28 cellular contexts compared by ENCODE assay signal in the genomic region with DNA sequence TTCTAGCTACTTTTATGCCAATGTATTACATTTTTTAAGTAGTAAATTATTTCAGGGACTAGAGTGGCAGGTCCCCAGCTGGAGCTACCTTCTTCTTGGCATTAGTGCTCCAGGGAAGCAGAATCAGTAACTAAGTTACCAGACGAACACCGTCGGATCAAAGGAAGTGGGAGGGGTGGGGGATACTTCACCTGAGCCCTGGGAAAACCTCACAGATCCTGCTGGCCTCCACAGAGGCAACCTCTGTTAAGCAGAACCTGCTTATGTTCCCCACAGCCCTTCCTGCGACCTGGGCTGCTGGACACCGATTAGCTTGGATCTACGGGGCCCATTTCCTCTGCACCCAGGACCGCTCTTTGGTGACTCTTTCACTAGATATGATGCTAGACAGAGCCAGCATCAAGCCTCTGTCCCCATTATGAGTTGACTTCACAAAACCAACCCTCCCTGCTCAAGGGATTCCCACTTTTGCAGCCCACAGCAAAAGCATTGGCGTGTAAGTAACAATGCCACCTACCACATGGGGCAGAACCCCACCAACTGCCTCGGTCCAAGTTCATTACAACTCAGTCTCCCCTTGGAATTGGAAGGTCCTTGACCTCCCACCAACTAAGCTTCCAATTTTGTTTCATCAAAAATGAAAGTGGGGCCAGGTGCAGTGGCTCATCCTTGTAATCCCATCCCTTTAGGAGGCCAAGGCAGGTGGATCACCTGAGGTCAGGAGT. TPM values are rescaled to one million over a fixed set of nuclear protein-coding genes. Genes with fewer than 3 reads are reported as not detected.
"Had no signal": no experiment of that assay in that cellular context is flagged by ENCODE, and none has a peak within 500 bp of the region (broad histone marks: within the 10 kb centered on the region; RNA-seq: fewer than 3 reads in every experiment).

No MANE protein-coding gene starts in this region.

- H3K27me3 ChIP-seq: adrenal gland had no signal

- H3K4me3 ChIP-seq: adrenal gland, SJCRH30 had no signal

- H3K9me3 Mint-ChIP-seq: activated CD4-positive, alpha-beta memory T cell treated with anti-CD3 and anti-CD28 coated beads, Interleukin-2, amount 10 ng/mL, durations not matched to agents 7 days and 5 days; activated CD4-positive, alpha-beta T cell treated with anti-CD3 and anti-CD28 coated beads, Interleukin-2, amount 10 ng/mL, durations not matched to agents 7 days and 5 days; activated T-helper 17 cell treated with anti-CD3 and anti-CD28 coated beads, Interleukin-2, amount 50 U/mL, for 72 hours had no signal

- H3K4me1 ChIP-seq: adrenal gland, SJCRH30 had no signal

- H3K9me3 ChIP-seq: adrenal gland, SJCRH30, SK-N-SH had no signal

- H3K4me3 Mint-ChIP-seq: activated CD4-positive, alpha-beta memory T cell treated with anti-CD3 and anti-CD28 coated beads, Interleukin-2, amount 10 ng/mL, durations not matched to agents 7 days and 5 days; activated CD4-positive, alpha-beta T cell treated with anti-CD3 and anti-CD28 coated beads, Interleukin-2, amount 10 ng/mL, durations not matched to agents 7 days and 5 days; activated naive CD8-positive, alpha-beta T cell treated with anti-CD3 and anti-CD28 coated beads, Interleukin-2, amount 10 ng/mL, durations not matched to agents 7 days and 5 days; activated T-helper 17 cell treated with anti-CD3 and anti-CD28 coated beads, Interleukin-2, amount 50 U/mL, for 72 hours had no signal

- H3K36me3 Mint-ChIP-seq: activated naive CD8-positive, alpha-beta T cell treated with anti-CD3 and anti-CD28 coated beads, Interleukin-2, amount 10 ng/mL, durations not matched to agents 7 days and 5 days had no signal

- H3K27ac Mint-ChIP-seq: activated CD4-positive, alpha-beta memory T cell treated with anti-CD3 and anti-CD28 coated beads, Interleukin-2, amount 10 ng/mL, durations not matched to agents 7 days and 5 days; activated CD4-positive, alpha-beta T cell treated with anti-CD3 and anti-CD28 coated beads, Interleukin-2, amount 10 ng/mL, durations not matched to agents 7 days and 5 days; activated naive CD8-positive, alpha-beta T cell treated with anti-CD3 and anti-CD28 coated beads, Interleukin-2, amount 10 ng/mL, durations not matched to agents 7 days and 5 days; activated T-helper 17 cell treated with anti-CD3 and anti-CD28 coated beads, Interleukin-2, amount 50 U/mL, for 72 hours had no signal

- H3K27ac ChIP-seq: adrenal gland, SJCRH30, VCaP had no signal

- H3K27me3 Mint-ChIP-seq: activated CD4-positive, alpha-beta T cell treated with anti-CD3 and anti-CD28 coated beads, Interleukin-2, amount 10 ng/mL, durations not matched to agents 7 days and 5 days had no signal

- ATAC-seq: activated T-helper 17 cell treated with anti-CD3 and anti-CD28 coated beads, Interleukin-2, amount 50 U/mL, for 72 hours had no signal

- H3K36me3 ChIP-seq: adrenal gland, SJCRH30 had no signal

- DNase-seq: activated CD4-positive, alpha-beta memory T cell treated with anti-CD3 and anti-CD28 coated beads, Interleukin-2, amount 10 ng/mL, durations not matched to agents 7 days and 5 days; activated CD4-positive, alpha-beta T cell treated with anti-CD3 and anti-CD28 coated beads, Interleukin-2, amount 10 ng/mL, durations not matched to agents 7 days and 5 days; activated CD4-positive, CD25-positive, alpha-beta regulatory T cell; activated naive CD4-positive, alpha-beta T cell treated with anti-CD3 and anti-CD28 coated beads, Interleukin-2, amount 50 U/mL, for 16 hours; activated naive CD8-positive, alpha-beta T cell treated with anti-CD3 and anti-CD28 coated beads, Interleukin-2, amount 10 ng/mL, durations not matched to agents 7 days and 5 days; activated T-cell treated with anti-CD3 and anti-CD28 coated beads for 4 hours; activated T-cell treated with anti-CD3 and anti-CD28 coated beads, Interleukin-2, amount 50 U/mL, for 48 hours; IMR-90; Kasumi-1; KBM-7; NCI-H1105 treated with DMSO at 0.1 percent for 48 hours; NCI-H1436 treated with DMSO at 0.1 percent for 48 hours; NCI-H1930; NCI-H2107; NCI-H2171 treated with DMSO at 0.1 percent for 48 hours; NCI-H226; NCI-H526; NCI-H82; SJCRH30; SK-N-SH; T-helper 1 cell had no signal

RNA-seq across cellular contexts. Expression of a gene that starts 15.3 kb away (rescaled TPM):
- total RNA-seq: activated CD4-positive, alpha-beta T cell treated with anti-CD3 and anti-CD28 coated beads, Interleukin-2, amount 10 ng/mL, durations not matched to agents 7 days and 5 days; activated CD8-positive, alpha-beta memory T cell treated with anti-CD3 and anti-CD28 coated beads for 36 hours; IMR-90; NCI-H460; RPMI7951; SJCRH30; T-helper 2 cell treated with Interferon-gamma antibody and Interleukin-4, amounts not matched to agents 100 ng/mL and 5 ng/mL, for 36 hours had no signal
- polyA plus RNA-seq: IMR-90, SK-N-SH had no signal

RNA-seq across cellular contexts. Expression of a gene that starts 25.2 kb away (rescaled TPM):
- total RNA-seq: activated T-helper 17 cell treated with anti-CD3 and anti-CD28 coated beads, Interleukin-2, amount 50 U/mL, for 72 hours; IMR-90; NCI-H460; RPMI7951; SJCRH30 had no signal
- polyA plus RNA-seq: IMR-90, SK-N-SH had no signal
